ENCODE assay signal across 25 cellular contexts in the genomic region with DNA sequence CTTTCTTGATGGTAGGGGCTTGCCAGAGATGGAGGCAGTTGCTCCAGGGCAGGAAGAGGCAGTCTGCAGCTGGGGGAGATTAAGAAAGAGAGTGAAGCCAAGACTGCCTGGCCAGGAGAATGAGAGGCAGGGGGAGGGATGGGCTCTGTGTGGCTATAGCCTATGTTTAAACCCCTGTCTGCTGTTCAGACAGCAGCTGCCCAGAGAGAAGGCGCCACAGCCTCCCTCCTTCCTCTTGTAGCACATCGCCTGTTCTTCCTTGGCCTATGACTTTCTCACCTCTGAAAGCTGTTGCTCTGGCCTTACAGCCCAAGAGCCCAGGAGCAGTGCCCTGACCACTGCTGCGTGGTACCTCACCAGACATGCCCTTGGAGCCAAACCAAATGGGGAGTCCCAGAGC.
DNase-seq lines count a peak whose midpoint lies in the region; TF ChIP-seq lines count a peak whose summit lies in the region.
"Had no signal": no experiment of that assay in that cellular context is flagged by ENCODE, and none has a peak within 500 bp of the region (broad histone marks: within the 10 kb centered on the region; RNA-seq: fewer than 3 reads in every experiment).

No MANE protein-coding gene starts in this region.

- H2AFZ ChIP-seq in hepatocyte, result no peak overlapping the region
- H2AFZ ChIP-seq in neuronal stem cell (ENCODE audit: low read length), result peak overlapping the region; percentile 70

- no peak overlapping the region for H3K27ac ChIP-seq in HUES6 (ENCODE audit: low read depth, low read length)
- peak overlapping the region; percentile 44 for H3K27ac ChIP-seq in hepatocyte
- H3K27ac ChIP-seq in neuronal stem cell (replicated peaks; ENCODE audit: low read length), result no peak overlapping the region
- H3K27ac ChIP-seq in right atrium auricular region, result no peak overlapping the region
- H3K27ac ChIP-seq: foreskin keratinocyte, left lung, sigmoid colon, thyroid gland had no signal

- no peaks in the 10 kb centered on the region for H3K79me1 ChIP-seq in neuronal stem cell (ENCODE audit: low read depth, low read length)

- no peak overlapping the region for H3K4ac ChIP-seq in neuronal stem cell (ENCODE audit: low read length)

- peaks cover 4% of the 10 kb centered on the region for H3K27me3 Mint-ChIP-seq in activated T-helper 1 cell treated with anti-CD3 and anti-CD28 coated beads, Interleukin-12 subunit alpha, Interleukin-12 subunit beta, Interleukin-2, Interleukin-4 antibody, amounts not matched to agents 30 ng/mL and 10 ng/mL and 1 ng/mL, durations not matched to agents 14 hours and 24 hours and 36 hours (ENCODE audit: insufficient read depth)
- H3K27me3 Mint-ChIP-seq: stimulated activated naive CD8-positive, alpha-beta T cell treated with anti-CD3 and anti-CD28 coated beads, Interleukin-15, Interleukin-2, amounts not matched to agents 100 ng/mL and 50 ng/mL, for 24 hours had no signal

- peaks cover 41% of the 10 kb centered on the region for H3K4me1 ChIP-seq in HUES6 (ENCODE audit: control insufficient read depth, insufficient read depth, low read length)
- H3K4me1 ChIP-seq in adipocyte (ENCODE audit: control insufficient read depth, insufficient read depth, low read length), result peaks cover 4% of the 10 kb centered on the region
- peaks cover 8% of the 10 kb centered on the region for H3K4me1 ChIP-seq in hepatocyte (ENCODE audit: insufficient read depth)
- peaks cover 7 to 15% of the 10 kb centered on the region in 2 donors for H3K4me1 ChIP-seq in neuronal stem cell (ENCODE audit: control insufficient read depth in 2 of 2, insufficient read depth in 1 of 2, low read depth in 1 of 2, low read length in 2 of 2)
- H3K4me1 ChIP-seq in right atrium auricular region, result peaks cover 0 to 5% of the 10 kb centered on the region in 2 donors

- H2AK5ac ChIP-seq in neuronal stem cell (ENCODE audit: low read depth, low read length), result peak overlapping the region; percentile 10

- H3K36me3 ChIP-seq in HUES6 (ENCODE audit: control insufficient read depth, insufficient read depth, low read length), result no peaks in the 10 kb centered on the region
- H3K36me3 ChIP-seq in adipocyte (ENCODE audit: control insufficient read depth, insufficient read depth, low read length, severe bottlenecking), result no peaks in the 10 kb centered on the region
- no peaks in the 10 kb centered on the region for H3K36me3 ChIP-seq in hepatocyte (replicated peaks; ENCODE audit: insufficient read depth, low read depth)
- no peaks in the 10 kb centered on the region for H3K36me3 ChIP-seq in neuronal stem cell (replicated peaks in 1 of 2; ENCODE audit: control insufficient read depth in 2 of 2, insufficient read depth in 2 of 2, low read length in 2 of 2)
- H3K36me3 ChIP-seq in right atrium auricular region, result no peaks in the 10 kb centered on the region
- H3K36me3 ChIP-seq: left lung, sigmoid colon, thyroid gland had no signal

- H2BK12ac ChIP-seq in neuronal stem cell (ENCODE audit: low read length), result no peak overlapping the region

- peak overlapping the region; percentile 62 for H2BK5ac ChIP-seq in neuronal stem cell (ENCODE audit: low read length)

- H3K4me3 ChIP-seq in HUES6 (ENCODE audit: low read depth, low read length) (no peak overlapping the region), adipocyte (ENCODE audit: low read length) (no peak overlapping the region), hepatocyte (no peak overlapping the region), neuronal stem cell (ENCODE audit: low read length in 2 of 2) (no peak overlapping the region), right atrium auricular region (no peak overlapping the region)
- H3K4me3 ChIP-seq: left lung, sigmoid colon, thyroid gland had no signal

- TF ChIP-seq CTCF in hepatocyte (IDR thresholded peaks at IDR 0.05; ENCODE audit: poor library complexity) (no peak), right atrium auricular region (IDR thresholded peaks at IDR 0.05) (no peak)

- H3K9me2 ChIP-seq in hepatocyte (replicated peaks; ENCODE audit: insufficient read depth), result no peaks in the 10 kb centered on the region

- H3K9ac ChIP-seq in HUES6 (ENCODE audit: low read length) (peak overlapping the region; percentile 30), adipocyte (ENCODE audit: low read length) (no peak overlapping the region), neuronal stem cell (ENCODE audit: low read depth, low read length, poor library complexity) (no peak overlapping the region)

- peaks cover 5% of the 10 kb centered on the region for H3K4me1 Mint-ChIP-seq in activated T-helper 1 cell treated with anti-CD3 and anti-CD28 coated beads, Interleukin-12 subunit alpha, Interleukin-12 subunit beta, Interleukin-2, Interleukin-4 antibody, amounts not matched to agents 30 ng/mL and 10 ng/mL and 1 ng/mL, durations not matched to agents 14 hours and 24 hours and 36 hours (ENCODE audit: low read depth)

- no peaks in the 10 kb centered on the region for H4K20me1 ChIP-seq in hepatocyte (ENCODE audit: insufficient read depth, poor library complexity, severe bottlenecking)

- 59% methylated on average over 3 of the region's 3 CpGs for WGBS in hepatocyte (ENCODE audit: low lambda C conversion rate, missing lambda C conversion rate)
- no CpG with 5 or more reads among the region's 3 CpGs for WGBS in neuronal stem cell (ENCODE audit: extremely low coverage in 2 of 2, insufficient read length in 2 of 2, insufficient replicate concordance in 1 of 2), 2 donors

- H4K8ac ChIP-seq in neuronal stem cell (ENCODE audit: low read depth, low read length), result no peak overlapping the region

- H3K18ac ChIP-seq in neuronal stem cell (ENCODE audit: low read length), result peak overlapping the region; percentile 86

- H3K36me3 Mint-ChIP-seq in activated T-helper 1 cell treated with anti-CD3 and anti-CD28 coated beads, Interleukin-12 subunit alpha, Interleukin-12 subunit beta, Interleukin-2, Interleukin-4 antibody, amounts not matched to agents 30 ng/mL and 10 ng/mL and 1 ng/mL, durations not matched to agents 14 hours and 24 hours and 36 hours (ENCODE audit: low read depth), result no peaks in the 10 kb centered on the region
- H3K36me3 Mint-ChIP-seq: activated CD8-positive, alpha-beta memory T cell treated with anti-CD3 and anti-CD28 coated beads, Interleukin-2, amount 10 ng/mL, durations not matched to agents 7 days and 5 days; activated naive CD4-positive, alpha-beta T cell treated with anti-CD3 and anti-CD28 coated beads, Interleukin-2, amount 10 ng/mL, durations not matched to agents 7 days and 5 days; CD4-positive, CD25-positive, alpha-beta regulatory T cell; immature natural killer cell had no signal

- no peak overlapping the region for H4K91ac ChIP-seq in neuronal stem cell (ENCODE audit: low read depth, low read length, poor library complexity)

- H3K23ac ChIP-seq in neuronal stem cell (ENCODE audit: low read depth, low read length, poor library complexity), result no peak overlapping the region

- DNase-seq in adipocyte (ENCODE audit: low read depth), result peak; percentile 40
- DNase-seq in hepatocyte (ENCODE audit: low spot score), result peak; percentile 57
- DNase-seq in neuronal stem cell (ENCODE audit: low spot score), result no peak
- no peak for DNase-seq in activated T-helper 1 cell treated with anti-CD3 and anti-CD28 coated beads, Interleukin-12 subunit alpha, Interleukin-12 subunit beta, Interleukin-2, Interleukin-4 antibody, amounts not matched to agents 30 ng/mL and 10 ng/mL and 1 ng/mL, durations not matched to agents 14 hours and 24 hours and 36 hours (ENCODE audit: low spot score)
- DNase-seq in effector CD4-positive, alpha-beta T cell, result no peak
- DNase-seq in right atrium auricular region (ENCODE audit: low spot score), result no peak
- DNase-seq: activated CD4-positive, alpha-beta T cell treated with anti-CD3 and anti-CD28 coated beads, Interleukin-2, amount 50 U/mL, for 1 hour; activated CD8-positive, alpha-beta memory T cell treated with anti-CD3 and anti-CD28 coated beads, Interleukin-2, amount 10 ng/mL, durations not matched to agents 7 days and 5 days; activated naive CD4-positive, alpha-beta T cell treated with anti-CD3 and anti-CD28 coated beads, Interleukin-2, amount 10 ng/mL, durations not matched to agents 7 days and 5 days; aorta; CD4-positive, CD25-positive, alpha-beta regulatory T cell; dermis blood vessel endothelial cell; foreskin keratinocyte; GOT3; immature natural killer cell; Kasumi-1; left lung; MV-4-11; NCI-H187; sigmoid colon; stimulated activated CD4-positive, alpha-beta T cell treated with anti-CD3 and anti-CD28 coated beads, Interleukin-15, amount 100 ng/mL, for 24 hours; thyroid gland had no signal

- H3K4me2 ChIP-seq in hepatocyte (peak overlapping the region; percentile 28), neuronal stem cell (ENCODE audit: insufficient read depth, low read length, poor library complexity, severe bottlenecking) (no peak overlapping the region)

- peak overlapping the region; percentile 22 for H2BK15ac ChIP-seq in neuronal stem cell (ENCODE audit: low read length)

- H2BK120ac ChIP-seq in neuronal stem cell (ENCODE audit: low read depth, low read length), result peak overlapping the region; percentile 1

- H3K4me3 Mint-ChIP-seq in activated T-helper 1 cell treated with anti-CD3 and anti-CD28 coated beads, Interleukin-12 subunit alpha, Interleukin-12 subunit beta, Interleukin-2, Interleukin-4 antibody, amounts not matched to agents 30 ng/mL and 10 ng/mL and 1 ng/mL, durations not matched to agents 14 hours and 24 hours and 36 hours, result no peak overlapping the region
- H3K4me3 Mint-ChIP-seq: activated CD8-positive, alpha-beta memory T cell treated with anti-CD3 and anti-CD28 coated beads, Interleukin-2, amount 10 ng/mL, durations not matched to agents 7 days and 5 days; activated naive CD4-positive, alpha-beta T cell treated with anti-CD3 and anti-CD28 coated beads, Interleukin-2, amount 10 ng/mL, durations not matched to agents 7 days and 5 days; CD4-positive, CD25-positive, alpha-beta regulatory T cell; immature natural killer cell; stimulated activated naive CD8-positive, alpha-beta T cell treated with anti-CD3 and anti-CD28 coated beads, Interleukin-15, Interleukin-2, amounts not matched to agents 100 ng/mL and 50 ng/mL, for 24 hours; T-helper 2 cell treated with Interferon-gamma antibody and Interleukin-4, amounts not matched to agents 5 μg/mL and 100 μg/mL, for 36 hours had no signal

- H3K9me3 ChIP-seq in HUES6 (ENCODE audit: control insufficient read depth, insufficient read depth, low read depth, low read length) (no peaks in the 10 kb centered on the region), adipocyte (ENCODE audit: control insufficient read depth, low read length) (no peaks in the 10 kb centered on the region), hepatocyte (ENCODE audit: low read depth) (no peaks in the 10 kb centered on the region), neuronal stem cell (replicated peaks in 1 of 2; ENCODE audit: control insufficient read depth in 2 of 2, insufficient read depth in 1 of 2, low read depth in 1 of 2, low read length in 2 of 2) (peaks cover 0 to 3% of the 10 kb centered on the region in 2 donors), right atrium auricular region (no peaks in the 10 kb centered on the region)
- H3K9me3 ChIP-seq: left lung, sigmoid colon, thyroid gland had no signal

- no peak overlapping the region for H3K27ac Mint-ChIP-seq in activated T-helper 1 cell treated with anti-CD3 and anti-CD28 coated beads, Interleukin-12 subunit alpha, Interleukin-12 subunit beta, Interleukin-2, Interleukin-4 antibody, amounts not matched to agents 30 ng/mL and 10 ng/mL and 1 ng/mL, durations not matched to agents 14 hours and 24 hours and 36 hours
- H3K27ac Mint-ChIP-seq: activated CD8-positive, alpha-beta memory T cell treated with anti-CD3 and anti-CD28 coated beads, Interleukin-2, amount 10 ng/mL, durations not matched to agents 7 days and 5 days; activated naive CD4-positive, alpha-beta T cell treated with anti-CD3 and anti-CD28 coated beads, Interleukin-2, amount 10 ng/mL, durations not matched to agents 7 days and 5 days; CD4-positive, CD25-positive, alpha-beta regulatory T cell; immature natural killer cell; stimulated activated naive CD8-positive, alpha-beta T cell treated with anti-CD3 and anti-CD28 coated beads, Interleukin-15, Interleukin-2, amounts not matched to agents 100 ng/mL and 50 ng/mL, for 24 hours; T-helper 2 cell treated with Interferon-gamma antibody and Interleukin-4, amounts not matched to agents 5 μg/mL and 100 μg/mL, for 36 hours had no signal

- no peaks in the 10 kb centered on the region for H3K9me3 Mint-ChIP-seq in activated T-helper 1 cell treated with anti-CD3 and anti-CD28 coated beads, Interleukin-12 subunit alpha, Interleukin-12 subunit beta, Interleukin-2, Interleukin-4 antibody, amounts not matched to agents 30 ng/mL and 10 ng/mL and 1 ng/mL, durations not matched to agents 14 hours and 24 hours and 36 hours
- H3K9me3 Mint-ChIP-seq: activated naive CD4-positive, alpha-beta T cell treated with anti-CD3 and anti-CD28 coated beads, Interleukin-2, amount 10 ng/mL, durations not matched to agents 7 days and 5 days; CD4-positive, CD25-positive, alpha-beta regulatory T cell; immature natural killer cell; stimulated activated naive CD8-positive, alpha-beta T cell treated with anti-CD3 and anti-CD28 coated beads, Interleukin-15, Interleukin-2, amounts not matched to agents 100 ng/mL and 50 ng/mL, for 24 hours; T-helper 2 cell treated with Interferon-gamma antibody and Interleukin-4, amounts not matched to agents 5 μg/mL and 100 μg/mL, for 36 hours had no signal

- no peaks in the 10 kb centered on the region for H3K79me2 ChIP-seq in hepatocyte

- H3K27me3 ChIP-seq in HUES6 (ENCODE audit: control insufficient read depth, insufficient read depth, low read length) (no peaks in the 10 kb centered on the region), adipocyte (replicated peaks; ENCODE audit: control insufficient read depth, insufficient read depth, low read length) (no peaks in the 10 kb centered on the region), hepatocyte (no peaks in the 10 kb centered on the region), neuronal stem cell (ENCODE audit: control insufficient read depth in 3 of 3, insufficient read depth in 3 of 3, low read depth in 1 of 3, low read length in 3 of 3) (no peaks in the 10 kb centered on the region), right atrium auricular region (no peaks in the 10 kb centered on the region)
- H3K27me3 ChIP-seq: foreskin keratinocyte, left lung, sigmoid colon, thyroid gland had no signal

- H3K14ac ChIP-seq in neuronal stem cell (ENCODE audit: low read length), result no peak overlapping the region

- intact Hi-C loops in activated T-helper 1 cell treated with anti-CD3 and anti-CD28 coated beads, Interleukin-12 subunit alpha, Interleukin-12 subunit beta, Interleukin-2, Interleukin-4 antibody, amounts not matched to agents 30 ng/mL and 10 ng/mL and 1 ng/mL, durations not matched to agents 14 hours and 24 hours and 36 hours (cut with micrococcal nuclease), result no loop called here

Comparison
In these comparisons a context has a peak if more than half of its experiments do, and no peak if none do; other contexts are left out.
1. DNase-seq: peak in adipocyte (single experiment) and hepatocyte (single experiment); none in neuronal stem cell (single experiment), activated T-helper 1 cell treated with anti-CD3 and anti-CD28 coated beads, Interleukin-12 subunit alpha, Interleukin-12 subunit beta, Interleukin-2, Interleukin-4 antibody, amounts not matched to agents 30 ng/mL and 10 ng/mL and 1 ng/mL, durations not matched to agents 14 hours and 24 hours and 36 hours (single experiment), effector CD4-positive, alpha-beta T cell (single experiment) and right atrium auricular region (single experiment).